Comparison of ENCODE assay signal across 14 cellular contexts in genomic region chr17:47851764-47852112, GRCh38. TPM values are rescaled to one million over a fixed set of nuclear protein-coding genes. Genes with fewer than 3 reads are reported as not detected.
DNase-seq lines count a peak whose midpoint lies in the region; ATAC-seq and TF ChIP-seq lines count a peak whose summit lies in the region.
"Had no signal": no experiment of that assay in that cellular context is flagged by ENCODE, and none has a peak within 500 bp of the region (broad histone marks: within the 10 kb centered on the region; RNA-seq: fewer than 3 reads in every experiment).

No MANE protein-coding gene starts in this region.

- POLR2A ChIA-PET in WTC11 (lab: Charles Lee): interaction anchor here (1.7 to 2.3 kb wide), 3 partner anchors 20 to 53 kb away, joined by 4 to 12 read pairs (median 5); no protein-coding TSS in a partner anchor

- peaks cover 96% of the 10 kb centered on the region for H3K27me3 ChIP-seq in GM23338 (ENCODE audit: insufficient read depth)
- peaks cover 59% of the 10 kb centered on the region for H3K27me3 ChIP-seq in iPS DF 6.9 (ENCODE audit: control insufficient read depth, insufficient read depth, low read length)
- peaks cover 84% of the 10 kb centered on the region for H3K27me3 ChIP-seq in osteoblast (ENCODE audit: insufficient read depth, low read length)

- H2AFZ ChIP-seq in GM23338 (peak overlapping the region; percentile 95), osteoblast (ENCODE audit: low read length) (no peak overlapping the region)

- H3K4me2 ChIP-seq in GM23338: peak overlapping the region; percentile 96
- H3K4me2 ChIP-seq in osteoblast (ENCODE audit: insufficient read depth, low read length): no peak overlapping the region

- H3K4me1 ChIP-seq in GM23338 (ENCODE audit: insufficient read depth) (peaks cover 39% of the 10 kb centered on the region), iPS DF 6.9 (ENCODE audit: control insufficient read depth, insufficient read depth, low read length) (peaks cover 3% of the 10 kb centered on the region; the same call in 1 of the 2 replicates), osteoblast (ENCODE audit: insufficient read depth, low read length) (peaks cover 12% of the 10 kb centered on the region)

- TF ChIP-seq CTCF in GM23338 (conservative IDR thresholded peaks at IDR 0.05; ENCODE audit: low read depth in 2 of 2) (no peak), WTC11 (IDR thresholded peaks at IDR 0.05) (no peak), osteoblast (IDR thresholded peaks at IDR 0.05; ENCODE audit: extremely low read depth, low read depth, low read length) (no peak)

- H3K4me3 Mint-ChIP-seq in GM23338 (peak overlapping the region; percentile 68), WTC11 (peak overlapping the region; percentile 78)

- H4K20me1 ChIP-seq in GM23338 (replicated peaks; ENCODE audit: insufficient read depth): peaks cover 4% of the 10 kb centered on the region; the same call in 1 of the 2 replicates
- H4K20me1 ChIP-seq in osteoblast (ENCODE audit: insufficient read depth, low read length): no peaks in the 10 kb centered on the region

- H3K9me3 Mint-ChIP-seq in GM23338 (no peaks in the 10 kb centered on the region), WTC11 (no peaks in the 10 kb centered on the region)

- H3K27ac Mint-ChIP-seq in GM23338 (no peak overlapping the region), WTC11 (no peak overlapping the region)

- CTCF ChIA-PET in WTC11 (lab: Charles Lee): interaction anchor here (1.6 to 19.3 kb wide), 6 partner anchors 10 to 173 kb away, joined by 5 to 1122 read pairs (median 10); partner anchors contain the start of genes CDK5RAP3, SCRN2 and SP2

- peaks cover 45% of the 10 kb centered on the region for H3K4me1 Mint-ChIP-seq in GM23338
- peaks cover 48% of the 10 kb centered on the region for H3K4me1 Mint-ChIP-seq in WTC11

- ATAC-seq in GM23338: peak; percentile 9
- peak; percentile 5 for ATAC-seq in WTC11
- no peak for ATAC-seq in HG03432 (IDR thresholded peaks at IDR 0.05; ENCODE audit: unreplicated experiment)
- no peak for ATAC-seq in GM18909 (IDR thresholded peaks at IDR 0.05; ENCODE audit: poor library complexity, unreplicated experiment)
- ATAC-seq in GM18511 (IDR thresholded peaks at IDR 0.05; ENCODE audit: unreplicated experiment): no peak

- peaks cover 23% of the 10 kb centered on the region for H3F3A ChIP-seq in GM23338 (replicated peaks; ENCODE audit: low read depth)

- peak overlapping the region; percentile 58 for H3K4me3 ChIP-seq in GM23338
- H3K4me3 ChIP-seq in iPS DF 6.9 (ENCODE audit: low read length): peak overlapping the region; percentile 21; the same call in 1 of the 2 replicates
- H3K4me3 ChIP-seq in osteoblast (ENCODE audit: insufficient read depth, low read length): no peak overlapping the region

- no peaks in the 10 kb centered on the region for H3K36me3 Mint-ChIP-seq in GM23338 (ENCODE audit: low read depth)
- no peaks in the 10 kb centered on the region for H3K36me3 Mint-ChIP-seq in WTC11

- H3K27ac ChIP-seq in GM23338 (ENCODE audit: low read depth): no peak overlapping the region
- no peak overlapping the region for H3K27ac ChIP-seq in iPS DF 6.9 (ENCODE audit: low read length)
- no peak overlapping the region for H3K27ac ChIP-seq in osteoblast (ENCODE audit: low read depth, low read length)
- H3K27ac ChIP-seq: GM23248, right atrium auricular region had no signal

- no peaks in the 10 kb centered on the region for H3K9me3 ChIP-seq in iPS DF 6.9 (ENCODE audit: control insufficient read depth, insufficient read depth, low read length)
- H3K9me3 ChIP-seq in osteoblast (ENCODE audit: low read depth, low read length): no peaks in the 10 kb centered on the region
- H3K9me3 ChIP-seq: right atrium auricular region had no signal

- DNase-seq in GM23338 (ENCODE audit: low spot score): peak; percentile 74
- DNase-seq in WTC11 (ENCODE audit: low spot score): peak; percentile 51
- DNase-seq in iPS DF 6.9 (ENCODE audit: low read depth, low spot score): no peak
- DNase-seq in osteoblast (ENCODE audit: insufficient read length, low spot score, missing footprints): peak; percentile 8
- DNase-seq: amygdala; NCI-H2171 treated with DMSO at 0.1 percent for 48 hours; NK-92 treated with Interleukin-12 subunit alpha and Interleukin-12 subunit beta, amount 100 ng/mL, for 24 hours; stimulated activated CD4-positive, alpha-beta T cell treated with anti-CD3 and anti-CD28 coated beads, Interleukin-2, amount 100 ng/mL, for 48 hours had no signal

- no CpG with 5 or more reads among the region's 11 CpGs for WGBS in iPS DF 6.9 (ENCODE audit: insufficient coverage, insufficient read length)

- H3K27me3 Mint-ChIP-seq in GM23338 (ENCODE audit: insufficient read depth, low read depth, poor library complexity) (peaks cover 90% of the 10 kb centered on the region), WTC11 (ENCODE audit: low read depth) (peaks cover 92% of the 10 kb centered on the region)

- H3K36me3 ChIP-seq in GM23338 (ENCODE audit: insufficient read depth) (no peaks in the 10 kb centered on the region), iPS DF 6.9 (ENCODE audit: control insufficient read depth, insufficient read depth, low read length) (no peaks in the 10 kb centered on the region), osteoblast (ENCODE audit: insufficient read depth, low read length) (no peaks in the 10 kb centered on the region)
- H3K36me3 ChIP-seq: right atrium auricular region had no signal

- no peaks in the 10 kb centered on the region for H3K79me2 ChIP-seq in GM23338 (replicated peaks; ENCODE audit: insufficient read depth)
- no peaks in the 10 kb centered on the region for H3K79me2 ChIP-seq in osteoblast (ENCODE audit: insufficient read depth, low read length)

- no peaks in the 10 kb centered on the region for H3K9me2 ChIP-seq in GM23338 (ENCODE audit: insufficient read depth)

TF ChIP-seq in WTC11, 78 proteins besides CTCF, POLR2A, EP300 and RAD21:
- TF ChIP-seq TEAD1 (CRISPR knock-in tag; IDR thresholded peaks at IDR 0.05) (no peak), MLX (CRISPR knock-in tag; IDR thresholded peaks at IDR 0.05) (no peak), MAX (CRISPR knock-in tag; IDR thresholded peaks at IDR 0.05) (no peak), RORB (CRISPR knock-in tag; IDR thresholded peaks at IDR 0.05) (no peak), NR2C2 (CRISPR knock-in tag; IDR thresholded peaks at IDR 0.05) (no peak), ZBTB21 (CRISPR knock-in tag; IDR thresholded peaks at IDR 0.05; ENCODE audit: borderline replicate concordance) (no peak)

RNA-seq across cellular contexts. Expression of gene SP6, which starts 0.8 kb away (rescaled TPM):
- 0.82 and 1.0 TPM in 2 replicates for total RNA-seq in GM23338 (2014; rRNA removed; shearing (Covaris generic))
- polyA plus RNA-seq in GM23338 (2016; fragmentation: Nextera tagmentation; extraction: Ambion mirVana): 0.13 and 0.23 TPM in 2 replicates
- total RNA-seq in WTC11 (2021) (2.0 to 3.3 TPM (median 2.3 TPM) in 3 replicates), osteoblast (under 0.01 TPM in 2 replicates)
- total RNA-seq: GM23248 had no signal
- polyA plus RNA-seq: GM23248 had no signal

RNA-seq across cellular contexts. Expression of gene SCRN2, which starts 10.7 kb away (rescaled TPM):
- total RNA-seq in GM23338 (2014; rRNA removed; shearing (Covaris generic)): 39.1 and 40.6 TPM in 2 replicates
- polyA plus RNA-seq in GM23338 (2016; fragmentation: Nextera tagmentation; extraction: Ambion mirVana): 44.0 and 45.5 TPM in 2 replicates
- total RNA-seq in WTC11 (2021) (50.8 to 54.1 TPM (median 51.6 TPM) in 3 replicates), osteoblast (41.0 and 42.7 TPM in 2 replicates)

RNA-seq across cellular contexts. Expression of gene LRRC46, which starts 20.3 kb away (rescaled TPM):
- total RNA-seq in GM23338 (2014; rRNA removed; shearing (Covaris generic)): 0.35 TPM in 1 of 2 replicates, not detected in the other
- 0.14 and 0.18 TPM in 2 replicates for polyA plus RNA-seq in GM23338 (2016; fragmentation: Nextera tagmentation; extraction: Ambion mirVana)
- 0.09 to 0.39 TPM (median 0.30 TPM) in 3 replicates for total RNA-seq in WTC11 (2021)
- not detected in 2 replicates for total RNA-seq in osteoblast
- total RNA-seq: GM23248, SK-MEL-5 had no signal

RNA-seq across cellular contexts. Expression of gene MRPL10, which starts 20.4 kb away (rescaled TPM):
- total RNA-seq in GM23338 (2014; rRNA removed; shearing (Covaris generic)): 74.7 and 75.8 TPM in 2 replicates
- 50.2 and 53.5 TPM in 2 replicates for polyA plus RNA-seq in GM23338 (2016; fragmentation: Nextera tagmentation; extraction: Ambion mirVana)
- total RNA-seq in WTC11 (2021) (80.1 to 87.0 TPM (median 85.3 TPM) in 3 replicates), osteoblast (32.7 and 35.8 TPM in 2 replicates)

RNA-seq across cellular contexts. Expression of gene OSBPL7, which starts 30.1 kb away (rescaled TPM):
- 8.1 and 9.8 TPM in 2 replicates for total RNA-seq in GM23338 (2014; rRNA removed; shearing (Covaris generic))
- 3.4 and 3.7 TPM in 2 replicates for polyA plus RNA-seq in GM23338 (2016; fragmentation: Nextera tagmentation; extraction: Ambion mirVana)
- total RNA-seq in WTC11 (2021) (8.2 to 13.5 TPM (median 10.7 TPM) in 3 replicates), osteoblast (8.0 and 8.3 TPM in 2 replicates)

Comparison
In these comparisons a context has a peak if more than half of its experiments do, and no peak if none do; other contexts are left out.
1. ATAC-seq: peak in GM23338 (single experiment) and WTC11 (single experiment); none in HG03432 (single experiment), GM18909 (single experiment) and GM18511 (single experiment).